24 cellular contexts compared by ENCODE assay signal in genomic region chr9:90251311-90251710, GRCh38.
DNase-seq lines count a peak whose midpoint lies in the region; ATAC-seq, FAIRE-seq and TF ChIP-seq lines count a peak whose summit lies in the region.
"Had no signal": no experiment of that assay in that cellular context is flagged by ENCODE, and none has a peak within 500 bp of the region (broad histone marks: within the 10 kb centered on the region; RNA-seq: fewer than 3 reads in every experiment).

No MANE protein-coding gene starts in this region.

- H3K9me3 Mint-ChIP-seq in activated CD4-positive, alpha-beta memory T cell treated with anti-CD3 and anti-CD28 coated beads for 36 hours: no peaks in the 10 kb centered on the region

- no peak overlapping the region for H3K9ac ChIP-seq in PC-3 (ENCODE audit: low read length)
- H3K9ac ChIP-seq: BLaER1 treated with 17β-estradiol and CSF1 and Interleukin-3, amounts not matched to agents 10 nM and 100 nM had no signal

- FAIRE-seq in frontal cortex (lab: Jason Lieb, UNC): no peak
- FAIRE-seq: GM18507, H1, HTR-8/SVneo had no signal

- ATAC-seq in PC-3: no peak
- ATAC-seq in esophagus mucosa: peak; percentile 63
- ATAC-seq: Panc1, SK-N-SH treated with all-trans-retinoic acid at 6 μM for 48 hours had no signal

- no peaks in the 10 kb centered on the region for H3K36me3 ChIP-seq in PC-3 (ENCODE audit: low read depth, low read length)
- H3K36me3 ChIP-seq: BLaER1 treated with 17β-estradiol and CSF1 and Interleukin-3, amounts not matched to agents 10 nM and 100 nM had no signal

- H3K4me3 Mint-ChIP-seq in activated CD4-positive, alpha-beta memory T cell treated with anti-CD3 and anti-CD28 coated beads for 36 hours: no peak overlapping the region
- H3K4me3 Mint-ChIP-seq: CD4-positive, alpha-beta memory T cell had no signal

- H2AFZ ChIP-seq in PC-3 (ENCODE audit: low read length): no peak overlapping the region

- no peak overlapping the region for H3K4me3 ChIP-seq in PC-3 (ENCODE audit: low read length)
- H3K4me3 ChIP-seq: BLaER1 treated with 17β-estradiol and CSF1 and Interleukin-3, amounts not matched to agents 10 nM and 100 nM had no signal

- BruUV-seq in PC-3 (replicated peaks; lab: Mats Ljungman, UMichigan): no TSS peak

- intact Hi-C loops in PC-3 (cut with micrococcal nuclease): no loop called here
- intact Hi-C loops in activated CD4-positive, alpha-beta memory T cell treated with anti-CD3 and anti-CD28 coated beads for 36 hours (cut with micrococcal nuclease): no loop called here

- no peaks in the 10 kb centered on the region for H4K20me1 ChIP-seq in PC-3 (ENCODE audit: low read length)
- H4K20me1 ChIP-seq: BLaER1 treated with 17β-estradiol and CSF1 and Interleukin-3, amounts not matched to agents 10 nM and 100 nM had no signal

- H3K27ac ChIP-seq in PC-3 (ENCODE audit: low read length): no peak overlapping the region
- H3K27ac ChIP-seq: BLaER1 treated with 17β-estradiol and CSF1 and Interleukin-3, amounts not matched to agents 10 nM and 100 nM had no signal

- no peaks in the 10 kb centered on the region for H3K4me1 ChIP-seq in PC-3 (ENCODE audit: insufficient read depth, low read length)
- H3K4me1 ChIP-seq: BLaER1 treated with 17β-estradiol and CSF1 and Interleukin-3, amounts not matched to agents 10 nM and 100 nM; Caco-2 had no signal

- H3K79me2 ChIP-seq in PC-3 (ENCODE audit: low read length): no peaks in the 10 kb centered on the region

- CTCF ChIA-PET in PC-3 (lab: Charles Lee): no interaction called here
- CTCF ChIA-PET in activated CD4-positive, alpha-beta memory T cell treated with anti-CD3 and anti-CD28 coated beads for 36 hours (lab: Charles Lee): no interaction called here

- no peaks in the 10 kb centered on the region for H3F3A ChIP-seq in PC-3 (ENCODE audit: low read length, unreplicated experiment)

- no peaks in the 10 kb centered on the region for H3K9me2 ChIP-seq in PC-3 (replicated peaks; ENCODE audit: low read length)

- no peaks in the 10 kb centered on the region for H3K36me3 Mint-ChIP-seq in activated CD4-positive, alpha-beta memory T cell treated with anti-CD3 and anti-CD28 coated beads for 36 hours
- H3K36me3 Mint-ChIP-seq: CD4-positive, alpha-beta memory T cell had no signal

- DNase-seq in NCI-H345 (lab: John Stamatoyannopoulos, UW) (peak; percentile 27), PC-3 (peak; percentile 1), EL (no peak), frontal cortex (ENCODE audit: low spot score in 2 of 2) (no peak), ACHN (no peak)
- DNase-seq in activated CD4-positive, alpha-beta memory T cell treated with anti-CD3 and anti-CD28 coated beads for 36 hours: no peak
- DNase-seq: Caco-2; CD4-positive, alpha-beta memory T cell; GDM1; KG1; NCI-H1092; NCI-H146; NCI-H2029; NCI-H2171; NCI-H446; NCI-H526; NK-92 treated with Interleukin-12 subunit alpha and Interleukin-12 subunit beta, amount 100 ng/mL, for 24 hours had no signal

- peaks cover 4% of the 10 kb centered on the region for H3K27me3 Mint-ChIP-seq in activated CD4-positive, alpha-beta memory T cell treated with anti-CD3 and anti-CD28 coated beads for 36 hours

- H3K4me1 Mint-ChIP-seq in activated CD4-positive, alpha-beta memory T cell treated with anti-CD3 and anti-CD28 coated beads for 36 hours (ENCODE audit: low read depth): no peaks in the 10 kb centered on the region
- H3K4me1 Mint-ChIP-seq: CD4-positive, alpha-beta memory T cell had no signal

- H3K27ac Mint-ChIP-seq in activated CD4-positive, alpha-beta memory T cell treated with anti-CD3 and anti-CD28 coated beads for 36 hours: no peak overlapping the region
- H3K27ac Mint-ChIP-seq: CD4-positive, alpha-beta memory T cell had no signal

- in situ Hi-C loops in ACHN (cut with HindIII; ENCODE audit: low pct_ligation_motif_present, low pct_unique_long_range_greater_than_20kb, low sequenced_read_pairs): no loop called here

- no peaks in the 10 kb centered on the region for H3K27me3 ChIP-seq in PC-3 (ENCODE audit: low read length)
- H3K27me3 ChIP-seq: BLaER1 treated with 17β-estradiol and CSF1 and Interleukin-3, amounts not matched to agents 10 nM and 100 nM had no signal

- no peaks in the 10 kb centered on the region for H3K9me3 ChIP-seq in PC-3 (ENCODE audit: low read length)
- H3K9me3 ChIP-seq: Caco-2 had no signal

- POLR2A ChIA-PET in PC-3 (lab: Charles Lee; ENCODE audit: unreplicated experiment): no interaction called here
- POLR2A ChIA-PET in activated CD4-positive, alpha-beta memory T cell treated with anti-CD3 and anti-CD28 coated beads for 36 hours (lab: Charles Lee): no interaction called here

- no peak overlapping the region for H3K4me2 ChIP-seq in PC-3 (ENCODE audit: low read length)
- H3K4me2 ChIP-seq: BLaER1 treated with 17β-estradiol and CSF1 and Interleukin-3, amounts not matched to agents 10 nM and 100 nM had no signal

- TF ChIP-seq CTCF in PC-3 (conservative IDR thresholded peaks at IDR 0.05; ENCODE audit: low read depth, low read length): no peak

Comparison
In these comparisons a context has a peak if more than half of its experiments do, and no peak if none do; other contexts are left out.
1. DNase-seq: peak in NCI-H345 (single experiment) and PC-3 (single experiment); none in EL (single experiment), activated CD4-positive, alpha-beta memory T cell treated with anti-CD3 and anti-CD28 coated beads for 36 hours (single experiment), frontal cortex (0 of 2) and ACHN (single experiment).